1 cellular context compared by ENCODE assay signal in the genomic region with DNA sequence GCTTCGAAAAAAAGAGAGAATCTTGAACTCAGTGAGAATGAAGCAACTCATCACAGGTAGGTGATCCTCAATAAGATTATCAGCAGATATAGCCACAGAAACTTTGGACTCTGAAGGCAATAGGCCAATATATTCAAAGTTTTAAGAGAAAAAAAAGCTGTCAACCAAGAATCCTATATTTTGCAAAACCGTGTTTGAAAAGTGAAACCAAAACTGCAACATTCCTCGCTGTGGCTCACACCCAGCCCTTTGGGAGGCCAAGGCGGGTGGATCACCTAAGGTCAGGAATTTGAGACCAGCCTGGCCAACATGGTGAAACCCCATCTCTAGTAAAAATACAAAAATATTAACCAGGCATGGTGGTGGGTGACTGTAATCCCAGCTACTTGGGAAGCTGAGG.
A peak's percentile ranks its signal among the peaks of the same experiment; 100 is the strongest.
TF ChIP-seq lines count a peak whose summit lies in the region.

No MANE protein-coding gene starts in this region.

TF ChIP-seq in HepG2, 621 proteins besides CTCF, POLR2A, EP300 and RAD21 (continued from another document):
- TF ChIP-seq, protein P1, sequence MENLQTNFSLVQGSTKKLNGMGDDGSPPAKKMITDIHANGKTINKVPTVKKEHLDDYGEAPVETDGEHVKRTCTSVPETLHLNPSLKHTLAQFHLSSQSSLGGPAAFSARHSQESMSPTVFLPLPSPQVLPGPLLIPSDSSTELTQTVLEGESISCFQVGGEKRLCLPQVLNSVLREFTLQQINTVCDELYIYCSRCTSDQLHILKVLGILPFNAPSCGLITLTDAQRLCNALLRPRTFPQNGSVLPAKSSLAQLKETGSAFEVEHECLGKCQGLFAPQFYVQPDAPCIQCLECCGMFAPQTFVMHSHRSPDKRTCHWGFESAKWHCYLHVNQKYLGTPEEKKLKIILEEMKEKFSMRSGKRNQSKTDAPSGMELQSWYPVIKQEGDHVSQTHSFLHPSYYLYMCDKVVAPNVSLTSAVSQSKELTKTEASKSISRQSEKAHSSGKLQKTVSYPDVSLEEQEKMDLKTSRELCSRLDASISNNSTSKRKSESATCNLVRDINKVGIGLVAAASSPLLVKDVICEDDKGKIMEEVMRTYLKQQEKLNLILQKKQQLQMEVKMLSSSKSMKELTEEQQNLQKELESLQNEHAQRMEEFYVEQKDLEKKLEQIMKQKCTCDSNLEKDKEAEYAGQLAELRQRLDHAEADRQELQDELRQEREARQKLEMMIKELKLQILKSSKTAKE (CRISPR knock-in tag; IDR thresholded peaks at IDR 0.05; ENCODE audit: borderline replicate concordance) = no peak
- TF ChIP-seq IRF2 (CRISPR knock-in tag; IDR thresholded peaks at IDR 0.05) = peak; percentile 36; the same call in 1 of the 2 replicates
- no peak for TF ChIP-seq ZNF792 (CRISPR knock-in tag; IDR thresholded peaks at IDR 0.05)
- TF ChIP-seq ZNF136 (CRISPR knock-in tag; IDR thresholded peaks at IDR 0.05; ENCODE audit: low read depth) = peak; percentile 82; the same call in 1 of the 2 replicates
